In genomic region chr5:176155882-176156497, GRCh38 we compare ENCODE assay signal across 1 cellular context.
TF ChIP-seq lines count a peak whose summit lies in the region.

No MANE protein-coding gene starts in this region.

TF ChIP-seq in K562, 482 proteins besides CTCF, POLR2A, EP300 and RAD21 (continued from another document and continues in another):
- TF ChIP-seq PRDM10 (IDR thresholded peaks at IDR 0.05; ENCODE audit: partially characterized antibody) (peak; percentile 54), ZBTB12 (CRISPR knock-in tag; IDR thresholded peaks at IDR 0.05) (no peak), ASH1L (IDR thresholded peaks at IDR 0.05; ENCODE audit: borderline replicate concordance, low read depth, partially characterized antibody) (no peak), FOXJ2 (tag; IDR thresholded peaks at IDR 0.05) (no peak), PKNOX1 (IDR thresholded peaks at IDR 0.05) (no peak), STAT5B (CRISPR knock-in tag; IDR thresholded peaks at IDR 0.05) (no peak), SFPQ (IDR thresholded peaks at IDR 0.05; ENCODE audit: low read depth, low read length) (no peak), CHD1 (IDR thresholded peaks at IDR 0.05; ENCODE audit: low read length) (no peak), HMGN3 (IDR thresholded peaks at IDR 0.05; ENCODE audit: borderline replicate concordance, extremely low read depth, insufficient read length, low read depth, low read length) (no peak), ZNF609 (CRISPR knock-in tag; IDR thresholded peaks at IDR 0.05; ENCODE audit: borderline replicate concordance) (no peak), SREBF1 (IDR thresholded peaks at IDR 0.05; ENCODE audit: borderline replicate concordance, low read depth, low read length) (no peak), NCOR1 (IDR thresholded peaks at IDR 0.05) (no peak), FOXA1 (IDR thresholded peaks at IDR 0.05; ENCODE audit: borderline replicate concordance) (no peak), ZNF695 (CRISPR knock-in tag; IDR thresholded peaks at IDR 0.05) (no peak), MITF (IDR thresholded peaks at IDR 0.05) (peak; percentile 64; the same call in 1 of the 2 replicates), NFIX (CRISPR knock-in tag; IDR thresholded peaks at IDR 0.05; ENCODE audit: low read depth) (no peak), NR2C2 (CRISPR knock-in tag; IDR thresholded peaks at IDR 0.05) (no peak), NR2C2 (tag; IDR thresholded peaks at IDR 0.05) (no peak), KDM4B (IDR thresholded peaks at IDR 0.05; ENCODE audit: borderline replicate concordance in 2 of 2, low read depth in 1 of 2) (no peak), KAT2B (IDR thresholded peaks at IDR 0.05; ENCODE audit: low read depth, low read length) (no peak), FOS (IDR thresholded peaks at IDR 0.05; ENCODE audit: extremely low read depth, insufficient read length) (no peak), ZNF551 (CRISPR knock-in tag; IDR thresholded peaks at IDR 0.05) (no peak), TAL1 (IDR thresholded peaks at IDR 0.05) (no peak), TFE3 (CRISPR knock-in tag; IDR thresholded peaks at IDR 0.05) (peak; percentile 32), HOXB6 (CRISPR knock-in tag; IDR thresholded peaks at IDR 0.05; ENCODE audit: borderline replicate concordance) (no peak), GABPB1 (CRISPR knock-in tag; IDR thresholded peaks at IDR 0.05) (0 out of 2 replicates have a peak, but pooled peaks have one; percentile 37), ARNT (IDR thresholded peaks at IDR 0.05) (no peak), MNT (conservative IDR thresholded peaks at IDR 0.05) (peak in 1 of 2 experiments; percentile 55; a peak in 1 of 4 replicates), BCLAF1 (IDR thresholded peaks at IDR 0.05; ENCODE audit: borderline replicate concordance in 1 of 2, control insufficient read depth in 1 of 2, low read depth in 2 of 2, low read length in 1 of 2) (no peak), GTF2B (IDR thresholded peaks at IDR 0.05; ENCODE audit: extremely low read depth, insufficient read length) (no peak), CBFA2T3 (IDR thresholded peaks at IDR 0.05) (0 out of 2 replicates have a peak, but pooled peaks have one; percentile 9), ZNF282 (CRISPR knock-in tag; IDR thresholded peaks at IDR 0.05) (no peak), ZNF143 (CRISPR knock-in tag; IDR thresholded peaks at IDR 0.05) (no peak), NFYB (IDR thresholded peaks at IDR 0.05; ENCODE audit: extremely low read depth, insufficient read length) (no peak), DPF2 (IDR thresholded peaks at IDR 0.05) (0 out of 2 replicates have a peak, but pooled peaks have one; percentile 27), ARID2 (IDR thresholded peaks at IDR 0.05) (no peak), ZNF165 (CRISPR knock-in tag; IDR thresholded peaks at IDR 0.05; ENCODE audit: borderline replicate concordance) (no peak), MAFF (IDR thresholded peaks at IDR 0.05; ENCODE audit: low read length) (no peak)
